ENCODE assay signal across 1 cellular context in genomic region chr3:47512416-47513124, GRCh38.
TF ChIP-seq lines count a peak whose summit lies in the region.

No MANE protein-coding gene starts in this region.

TF ChIP-seq in HepG2, 621 proteins besides CTCF, POLR2A, EP300 and RAD21 (continued from another document):
- TF ChIP-seq, protein P1, sequence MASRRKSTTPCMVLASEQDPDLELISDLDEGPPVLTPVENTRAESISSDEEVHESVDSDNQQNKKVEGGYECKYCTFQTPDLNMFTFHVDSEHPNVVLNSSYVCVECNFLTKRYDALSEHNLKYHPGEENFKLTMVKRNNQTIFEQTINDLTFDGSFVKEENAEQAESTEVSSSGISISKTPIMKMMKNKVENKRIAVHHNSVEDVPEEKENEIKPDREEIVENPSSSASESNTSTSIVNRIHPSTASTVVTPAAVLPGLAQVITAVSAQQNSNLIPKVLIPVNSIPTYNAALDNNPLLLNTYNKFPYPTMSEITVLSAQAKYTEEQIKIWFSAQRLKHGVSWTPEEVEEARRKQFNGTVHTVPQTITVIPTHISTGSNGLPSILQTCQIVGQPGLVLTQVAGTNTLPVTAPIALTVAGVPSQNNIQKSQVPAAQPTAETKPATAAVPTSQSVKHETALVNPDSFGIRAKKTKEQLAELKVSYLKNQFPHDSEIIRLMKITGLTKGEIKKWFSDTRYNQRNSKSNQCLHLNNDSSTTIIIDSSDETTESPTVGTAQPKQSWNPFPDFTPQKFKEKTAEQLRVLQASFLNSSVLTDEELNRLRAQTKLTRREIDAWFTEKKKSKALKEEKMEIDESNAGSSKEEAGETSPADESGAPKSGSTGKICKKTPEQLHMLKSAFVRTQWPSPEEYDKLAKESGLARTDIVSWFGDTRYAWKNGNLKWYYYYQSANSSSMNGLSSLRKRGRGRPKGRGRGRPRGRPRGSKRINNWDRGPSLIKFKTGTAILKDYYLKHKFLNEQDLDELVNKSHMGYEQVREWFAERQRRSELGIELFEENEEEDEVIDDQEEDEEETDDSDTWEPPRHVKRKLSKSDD (CRISPR knock-in tag; IDR thresholded peaks at IDR 0.05; ENCODE audit: low read depth): no peak
- TF ChIP-seq YY1 (IDR thresholded peaks at IDR 0.05; ENCODE audit: insufficient read depth, insufficient replicate concordance, low read depth, low read length): peak; percentile 27
- TF ChIP-seq YEATS4 (CRISPR knock-in tag; IDR thresholded peaks at IDR 0.05; ENCODE audit: borderline replicate concordance): 0 out of 2 replicates have a peak, but pooled peaks have one; percentile 0
- TF ChIP-seq ZNF530 (CRISPR knock-in tag; IDR thresholded peaks at IDR 0.05; ENCODE audit: low read depth): 0 out of 2 replicates have a peak, but pooled peaks have one; percentile 27
- peak; percentile 25; the same call in 1 of the 2 replicates for TF ChIP-seq ZNF724P (CRISPR knock-in tag; IDR thresholded peaks at IDR 0.05; ENCODE audit: borderline replicate concordance)
- TF ChIP-seq TCF12 (IDR thresholded peaks at IDR 0.05): no peak
- TF ChIP-seq TCF12 (CRISPR knock-in tag; IDR thresholded peaks at IDR 0.05): no peak
- 0 out of 2 replicates have a peak, but pooled peaks have one; percentile 5 for TF ChIP-seq ZNF510 (CRISPR knock-in tag; IDR thresholded peaks at IDR 0.05; ENCODE audit: low read depth)
- no peak for TF ChIP-seq ZFP37 (CRISPR knock-in tag; IDR thresholded peaks at IDR 0.05; ENCODE audit: borderline replicate concordance)
- TF ChIP-seq NFIB (CRISPR knock-in tag; IDR thresholded peaks at IDR 0.05; ENCODE audit: borderline replicate concordance): no peak
- TF ChIP-seq ARID2 (CRISPR knock-in tag; IDR thresholded peaks at IDR 0.05; ENCODE audit: borderline replicate concordance): no peak
- no peak for TF ChIP-seq SMARCE1 (IDR thresholded peaks at IDR 0.05; ENCODE audit: borderline replicate concordance)
- TF ChIP-seq TRAFD1 (CRISPR knock-in tag; IDR thresholded peaks at IDR 0.05; ENCODE audit: borderline replicate concordance): no peak
- TF ChIP-seq, protein P2, sequence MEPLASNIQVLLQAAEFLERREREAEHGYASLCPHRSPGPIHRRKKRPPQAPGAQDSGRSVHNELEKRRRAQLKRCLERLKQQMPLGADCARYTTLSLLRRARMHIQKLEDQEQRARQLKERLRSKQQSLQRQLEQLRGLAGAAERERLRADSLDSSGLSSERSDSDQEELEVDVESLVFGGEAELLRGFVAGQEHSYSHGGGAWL (CRISPR knock-in tag; IDR thresholded peaks at IDR 0.05): no peak
- TF ChIP-seq, protein P3, sequence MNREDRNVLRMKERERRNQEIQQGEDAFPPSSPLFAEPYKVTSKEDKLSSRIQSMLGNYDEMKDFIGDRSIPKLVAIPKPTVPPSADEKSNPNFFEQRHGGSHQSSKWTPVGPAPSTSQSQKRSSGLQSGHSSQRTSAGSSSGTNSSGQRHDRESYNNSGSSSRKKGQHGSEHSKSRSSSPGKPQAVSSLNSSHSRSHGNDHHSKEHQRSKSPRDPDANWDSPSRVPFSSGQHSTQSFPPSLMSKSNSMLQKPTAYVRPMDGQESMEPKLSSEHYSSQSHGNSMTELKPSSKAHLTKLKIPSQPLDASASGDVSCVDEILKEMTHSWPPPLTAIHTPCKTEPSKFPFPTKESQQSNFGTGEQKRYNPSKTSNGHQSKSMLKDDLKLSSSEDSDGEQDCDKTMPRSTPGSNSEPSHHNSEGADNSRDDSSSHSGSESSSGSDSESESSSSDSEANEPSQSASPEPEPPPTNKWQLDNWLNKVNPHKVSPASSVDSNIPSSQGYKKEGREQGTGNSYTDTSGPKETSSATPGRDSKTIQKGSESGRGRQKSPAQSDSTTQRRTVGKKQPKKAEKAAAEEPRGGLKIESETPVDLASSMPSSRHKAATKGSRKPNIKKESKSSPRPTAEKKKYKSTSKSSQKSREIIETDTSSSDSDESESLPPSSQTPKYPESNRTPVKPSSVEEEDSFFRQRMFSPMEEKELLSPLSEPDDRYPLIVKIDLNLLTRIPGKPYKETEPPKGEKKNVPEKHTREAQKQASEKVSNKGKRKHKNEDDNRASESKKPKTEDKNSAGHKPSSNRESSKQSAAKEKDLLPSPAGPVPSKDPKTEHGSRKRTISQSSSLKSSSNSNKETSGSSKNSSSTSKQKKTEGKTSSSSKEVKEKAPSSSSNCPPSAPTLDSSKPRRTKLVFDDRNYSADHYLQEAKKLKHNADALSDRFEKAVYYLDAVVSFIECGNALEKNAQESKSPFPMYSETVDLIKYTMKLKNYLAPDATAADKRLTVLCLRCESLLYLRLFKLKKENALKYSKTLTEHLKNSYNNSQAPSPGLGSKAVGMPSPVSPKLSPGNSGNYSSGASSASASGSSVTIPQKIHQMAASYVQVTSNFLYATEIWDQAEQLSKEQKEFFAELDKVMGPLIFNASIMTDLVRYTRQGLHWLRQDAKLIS (CRISPR knock-in tag; IDR thresholded peaks at IDR 0.05): no peak
- TF ChIP-seq, protein P4, sequence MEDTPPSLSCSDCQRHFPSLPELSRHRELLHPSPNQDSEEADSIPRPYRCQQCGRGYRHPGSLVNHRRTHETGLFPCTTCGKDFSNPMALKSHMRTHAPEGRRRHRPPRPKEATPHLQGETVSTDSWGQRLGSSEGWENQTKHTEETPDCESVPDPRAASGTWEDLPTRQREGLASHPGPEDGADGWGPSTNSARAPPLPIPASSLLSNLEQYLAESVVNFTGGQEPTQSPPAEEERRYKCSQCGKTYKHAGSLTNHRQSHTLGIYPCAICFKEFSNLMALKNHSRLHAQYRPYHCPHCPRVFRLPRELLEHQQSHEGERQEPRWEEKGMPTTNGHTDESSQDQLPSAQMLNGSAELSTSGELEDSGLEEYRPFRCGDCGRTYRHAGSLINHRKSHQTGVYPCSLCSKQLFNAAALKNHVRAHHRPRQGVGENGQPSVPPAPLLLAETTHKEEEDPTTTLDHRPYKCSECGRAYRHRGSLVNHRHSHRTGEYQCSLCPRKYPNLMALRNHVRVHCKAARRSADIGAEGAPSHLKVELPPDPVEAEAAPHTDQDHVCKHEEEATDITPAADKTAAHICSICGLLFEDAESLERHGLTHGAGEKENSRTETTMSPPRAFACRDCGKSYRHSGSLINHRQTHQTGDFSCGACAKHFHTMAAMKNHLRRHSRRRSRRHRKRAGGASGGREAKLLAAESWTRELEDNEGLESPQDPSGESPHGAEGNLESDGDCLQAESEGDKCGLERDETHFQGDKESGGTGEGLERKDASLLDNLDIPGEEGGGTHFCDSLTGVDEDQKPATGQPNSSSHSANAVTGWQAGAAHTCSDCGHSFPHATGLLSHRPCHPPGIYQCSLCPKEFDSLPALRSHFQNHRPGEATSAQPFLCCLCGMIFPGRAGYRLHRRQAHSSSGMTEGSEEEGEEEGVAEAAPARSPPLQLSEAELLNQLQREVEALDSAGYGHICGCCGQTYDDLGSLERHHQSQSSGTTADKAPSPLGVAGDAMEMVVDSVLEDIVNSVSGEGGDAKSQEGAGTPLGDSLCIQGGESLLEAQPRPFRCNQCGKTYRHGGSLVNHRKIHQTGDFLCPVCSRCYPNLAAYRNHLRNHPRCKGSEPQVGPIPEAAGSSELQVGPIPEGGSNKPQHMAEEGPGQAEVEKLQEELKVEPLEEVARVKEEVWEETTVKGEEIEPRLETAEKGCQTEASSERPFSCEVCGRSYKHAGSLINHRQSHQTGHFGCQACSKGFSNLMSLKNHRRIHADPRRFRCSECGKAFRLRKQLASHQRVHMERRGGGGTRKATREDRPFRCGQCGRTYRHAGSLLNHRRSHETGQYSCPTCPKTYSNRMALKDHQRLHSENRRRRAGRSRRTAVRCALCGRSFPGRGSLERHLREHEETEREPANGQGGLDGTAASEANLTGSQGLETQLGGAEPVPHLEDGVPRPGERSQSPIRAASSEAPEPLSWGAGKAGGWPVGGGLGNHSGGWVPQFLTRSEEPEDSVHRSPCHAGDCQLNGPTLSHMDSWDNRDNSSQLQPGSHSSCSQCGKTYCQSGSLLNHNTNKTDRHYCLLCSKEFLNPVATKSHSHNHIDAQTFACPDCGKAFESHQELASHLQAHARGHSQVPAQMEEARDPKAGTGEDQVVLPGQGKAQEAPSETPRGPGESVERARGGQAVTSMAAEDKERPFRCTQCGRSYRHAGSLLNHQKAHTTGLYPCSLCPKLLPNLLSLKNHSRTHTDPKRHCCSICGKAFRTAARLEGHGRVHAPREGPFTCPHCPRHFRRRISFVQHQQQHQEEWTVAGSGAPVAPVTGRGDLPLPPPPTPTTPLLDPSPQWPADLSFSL (CRISPR knock-in tag; IDR thresholded peaks at IDR 0.05): no peak
- TF ChIP-seq, protein P5, sequence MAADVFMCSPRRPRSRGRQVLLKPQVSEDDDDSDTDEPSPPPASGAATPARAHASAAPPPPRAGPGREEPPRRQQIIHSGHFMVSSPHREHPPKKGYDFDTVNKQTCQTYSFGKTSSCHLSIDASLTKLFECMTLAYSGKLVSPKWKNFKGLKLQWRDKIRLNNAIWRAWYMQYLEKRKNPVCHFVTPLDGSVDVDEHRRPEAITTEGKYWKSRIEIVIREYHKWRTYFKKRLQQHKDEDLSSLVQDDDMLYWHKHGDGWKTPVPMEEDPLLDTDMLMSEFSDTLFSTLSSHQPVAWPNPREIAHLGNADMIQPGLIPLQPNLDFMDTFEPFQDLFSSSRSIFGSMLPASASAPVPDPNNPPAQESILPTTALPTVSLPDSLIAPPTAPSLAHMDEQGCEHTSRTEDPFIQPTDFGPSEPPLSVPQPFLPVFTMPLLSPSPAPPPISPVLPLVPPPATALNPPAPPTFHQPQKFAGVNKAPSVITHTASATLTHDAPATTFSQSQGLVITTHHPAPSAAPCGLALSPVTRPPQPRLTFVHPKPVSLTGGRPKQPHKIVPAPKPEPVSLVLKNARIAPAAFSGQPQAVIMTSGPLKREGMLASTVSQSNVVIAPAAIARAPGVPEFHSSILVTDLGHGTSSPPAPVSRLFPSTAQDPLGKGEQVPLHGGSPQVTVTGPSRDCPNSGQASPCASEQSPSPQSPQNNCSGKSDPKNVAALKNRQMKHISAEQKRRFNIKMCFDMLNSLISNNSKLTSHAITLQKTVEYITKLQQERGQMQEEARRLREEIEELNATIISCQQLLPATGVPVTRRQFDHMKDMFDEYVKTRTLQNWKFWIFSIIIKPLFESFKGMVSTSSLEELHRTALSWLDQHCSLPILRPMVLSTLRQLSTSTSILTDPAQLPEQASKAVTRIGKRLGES (CRISPR knock-in tag; IDR thresholded peaks at IDR 0.05; ENCODE audit: borderline replicate concordance): no peak
- TF ChIP-seq ZNF747 (CRISPR knock-in tag; IDR thresholded peaks at IDR 0.05; ENCODE audit: borderline replicate concordance): 0 out of 2 replicates have a peak, but pooled peaks have one; percentile 11
- TF ChIP-seq SNRNP70 (IDR thresholded peaks at IDR 0.05; ENCODE audit: low read depth, low read length): no peak
- TF ChIP-seq PTBP1 (IDR thresholded peaks at IDR 0.05; ENCODE audit: low read depth, low read length, poor library complexity, severe bottlenecking): no peak
- no peak for TF ChIP-seq ZNF101 (CRISPR knock-in tag; IDR thresholded peaks at IDR 0.05; ENCODE audit: borderline replicate concordance, low read depth)
- 0 out of 2 replicates have a peak, but pooled peaks have one; percentile 19 for TF ChIP-seq ZNF850 (CRISPR knock-in tag; conservative IDR thresholded peaks at IDR 0.05)
- TF ChIP-seq ZNF296 (CRISPR knock-in tag; conservative IDR thresholded peaks at IDR 0.05): no peak
- TF ChIP-seq CBX5 (CRISPR knock-in tag; IDR thresholded peaks at IDR 0.05; ENCODE audit: borderline replicate concordance): no peak
- TF ChIP-seq ZNF660 (CRISPR knock-in tag; IDR thresholded peaks at IDR 0.05; ENCODE audit: borderline replicate concordance, low read depth): no peak
